23 cellular contexts compared by ENCODE assay signal in genomic region chr14:35236806-35237205, GRCh38. TPM values are rescaled to one million over a fixed set of nuclear protein-coding genes. Genes with fewer than 3 reads are reported as not detected.
DNase-seq lines count a peak whose midpoint lies in the region; ATAC-seq, FAIRE-seq and TF ChIP-seq lines count a peak whose summit lies in the region.
"Had no signal": no experiment of that assay in that cellular context is flagged by ENCODE, and none has a peak within 500 bp of the region (broad histone marks: within the 10 kb centered on the region; RNA-seq: fewer than 3 reads in every experiment).

No MANE protein-coding gene starts in this region.

- H2AFZ ChIP-seq in H1 (ENCODE audit: low read length) = no peak overlapping the region
- H2AFZ ChIP-seq in GM23248 = no peak overlapping the region

- TF ChIP-seq RAD21 in H1 (IDR thresholded peaks at IDR 0.05 in 1 of 2, conservative IDR thresholded peaks at IDR 0.05 in 1 of 2; ENCODE audit: low read depth in 2 of 2, low read length in 2 of 2) = no peak

- H2AK5ac ChIP-seq in H1 (ENCODE audit: low read depth, low read length) = no peak overlapping the region

- FAIRE-seq in GM12891 (lab: Jason Lieb, UNC) (peak; percentile 13), H1 (lab: Jason Lieb, UNC) (no peak)

- H3K36me3 ChIP-seq in H1 (ENCODE audit: control insufficient read depth in 2 of 4, insufficient read depth in 4 of 4, low read length in 3 of 4) = no peaks in the 10 kb centered on the region
- no peaks in the 10 kb centered on the region for H3K36me3 ChIP-seq in GM23248 (ENCODE audit: low read depth)
- H3K36me3 ChIP-seq: SJSA1 had no signal

- no peak for TF ChIP-seq EP300 in H1 (IDR thresholded peaks at IDR 0.05; ENCODE audit: borderline replicate concordance in 1 of 2, low read depth in 2 of 2, low read length in 2 of 2)

- no peaks in the 10 kb centered on the region for H3K79me1 ChIP-seq in H1 (ENCODE audit: low read depth, low read length)

- H2BK12ac ChIP-seq in H1 (ENCODE audit: low read depth, low read length) = no peak overlapping the region

- no peak for TF ChIP-seq POLR2A in GM12891 (IDR thresholded peaks at IDR 0.05; ENCODE audit: low read depth, low read length)
- TF ChIP-seq POLR2A in H1 (IDR thresholded peaks at IDR 0.05; ENCODE audit: control extremely low read depth in 1 of 2, low read depth in 2 of 2, low read length in 2 of 2) = no peak

- WGBS in H1 (ENCODE audit: extremely low coverage in 1 of 2, insufficient coverage in 1 of 2, insufficient read length in 1 of 2, insufficient replicate concordance in 2 of 2, low coverage in 1 of 2, low lambda C conversion rate in 2 of 2, missing lambda C conversion rate in 1 of 2), 2 experiments = 93% methylated on average over 2 of the region's 2 CpGs; no CpG with 5 or more reads in 1 of the 2 experiments
- 67 to 90% methylated on average over 2 of the region's 2 CpGs for WGBS in GM23248 (ENCODE audit: low coverage in 1 of 2, low lambda C conversion rate in 2 of 2, missing lambda C conversion rate in 2 of 2), 2 experiments

- H3K23me2 ChIP-seq in H1 (ENCODE audit: low read depth, low read length) = no peaks in the 10 kb centered on the region; the same call in 1 of the 2 replicates

- H3K4me3 ChIP-seq in H1 (ENCODE audit: extremely low read depth in 1 of 4, insufficient read depth in 2 of 4, low read depth in 3 of 4, low read length in 4 of 4) (no peak overlapping the region), GM23248 (no peak overlapping the region)
- H3K4me3 ChIP-seq: SJSA1 had no signal

- no peak overlapping the region for H3K14ac ChIP-seq in H1 (ENCODE audit: insufficient read length)

- no peak for DNase-seq in activated CD4-positive, alpha-beta T cell treated with anti-CD3 and anti-CD28 coated beads, Interleukin-2, amount 10 ng/mL, durations not matched to agents 24 days and 14 days
- no peak for DNase-seq in activated CD4-positive, alpha-beta T cell treated with anti-CD3 and anti-CD28 coated beads, Interleukin-2, amount 10 ng/mL, durations not matched to agents 7 days and 5 days
- DNase-seq in GM12891 (ENCODE audit: insufficient read length, low spot score) = no peak
- DNase-seq in WTC11 (ENCODE audit: low spot score) = no peak
- no peak for DNase-seq in H1 (ENCODE audit: low read depth in 1 of 2, low spot score in 2 of 2)
- DNase-seq in activated CD4-positive, alpha-beta T cell treated with anti-CD3 and anti-CD28 coated beads for 4 hours = no peak
- DNase-seq in NCI-H345 treated with DMSO at 0.1 percent for 48 hours (lab: John Stamatoyannopoulos, UW; ENCODE audit: unreplicated experiment) = no peak
- no peak for DNase-seq in GM23248
- DNase-seq: Calu3, DMS79 treated with DMSO at 0.1 percent for 48 hours, HCEC 1CT, NCI-H1092, NCI-H1417 treated with DMSO at 0.1 percent for 48 hours, NCI-H1694 treated with DMSO at 0.1 percent for 48 hours, NCI-H2081, NCI-H2227 treated with DMSO at 0.1 percent for 48 hours, NCI-H510A, NCI-H69, Right ventricle myocardium superior, RPMI8226 had no signal

- no peak overlapping the region for H2BK15ac ChIP-seq in H1 (ENCODE audit: low read length)

- peak overlapping the region; percentile 34 for H3K27ac Mint-ChIP-seq in activated CD4-positive, alpha-beta T cell treated with anti-CD3 and anti-CD28 coated beads, Interleukin-2, amount 10 ng/mL, durations not matched to agents 24 days and 14 days
- H3K27ac Mint-ChIP-seq in activated CD4-positive, alpha-beta T cell treated with anti-CD3 and anti-CD28 coated beads, Interleukin-2, amount 10 ng/mL, durations not matched to agents 7 days and 5 days = no peak overlapping the region
- H3K27ac Mint-ChIP-seq in WTC11 = 0 out of 2 replicates have a peak overlapping the region, but pooled peaks have one; percentile 14
- H3K27ac Mint-ChIP-seq: IgD-negative memory B cell had no signal

- H3K27me3 ChIP-seq in H1 (replicated peaks in 1 of 4; ENCODE audit: control insufficient read depth in 3 of 4, extremely low read depth in 1 of 4, insufficient read depth in 3 of 4, low read length in 3 of 4) = no peaks in the 10 kb centered on the region
- H3K27me3 ChIP-seq in GM23248 (replicated peaks; ENCODE audit: insufficient read depth) = no peaks in the 10 kb centered on the region
- H3K27me3 ChIP-seq: SJSA1 had no signal

- H3K36me3 Mint-ChIP-seq in activated CD4-positive, alpha-beta T cell treated with anti-CD3 and anti-CD28 coated beads, Interleukin-2, amount 10 ng/mL, durations not matched to agents 24 days and 14 days (ENCODE audit: low read depth) = peaks cover 18% of the 10 kb centered on the region
- peaks cover 12% of the 10 kb centered on the region for H3K36me3 Mint-ChIP-seq in activated CD4-positive, alpha-beta T cell treated with anti-CD3 and anti-CD28 coated beads, Interleukin-2, amount 10 ng/mL, durations not matched to agents 7 days and 5 days (ENCODE audit: low read depth)
- no peaks in the 10 kb centered on the region for H3K36me3 Mint-ChIP-seq in WTC11

- no peaks in the 10 kb centered on the region for H3K79me2 ChIP-seq in H1 (ENCODE audit: control insufficient read depth in 1 of 2, insufficient read depth in 2 of 2, low read length in 2 of 2)
- H3K79me2 ChIP-seq in GM23248 (ENCODE audit: insufficient read depth) = no peaks in the 10 kb centered on the region

- CTCF ChIA-PET in activated CD4-positive, alpha-beta T cell treated with anti-CD3 and anti-CD28 coated beads, Interleukin-2, amount 10 ng/mL, durations not matched to agents 7 days and 5 days (lab: Charles Lee) = interaction anchor here (1.3 kb wide), 1 partner anchor 177 kb away, joined by 3 read pairs; no protein-coding TSS in a partner anchor
- CTCF ChIA-PET in WTC11 (lab: Charles Lee) = interaction anchor here (0.6 kb wide), 2 partner anchors 124 to 203 kb away, joined by 3 to 4 read pairs; no protein-coding TSS in a partner anchor
- CTCF ChIA-PET in H1 (lab: Charles Lee; ENCODE audit: partially characterized antibody) = interaction anchor here (0.6 kb wide), 1 partner anchor 204 kb away, joined by 3 read pairs; no protein-coding TSS in a partner anchor

- H3K4me2 ChIP-seq in H1 (ENCODE audit: insufficient read depth in 1 of 2, low read depth in 2 of 2, low read length in 2 of 2) (no peak overlapping the region), GM23248 (ENCODE audit: unreplicated experiment) (no peak overlapping the region)

- no peak overlapping the region for H3K9ac ChIP-seq in H1 (replicated peaks in 1 of 4; ENCODE audit: extremely low read depth in 1 of 4, low read depth in 3 of 4, low read length in 3 of 4)
- no peak overlapping the region for H3K9ac ChIP-seq in GM23248

- peak overlapping the region; percentile 32; the same call in 1 of the 2 replicates for H2BK5ac ChIP-seq in H1 (ENCODE audit: low read depth, low read length)

- ATAC-seq in WTC11 = no peak

- H3K4me1 ChIP-seq in H1 (replicated peaks in 1 of 4; ENCODE audit: control insufficient read depth in 3 of 4, insufficient read depth in 4 of 4, low read length in 3 of 4) (no peaks in the 10 kb centered on the region), GM23248 (ENCODE audit: insufficient read depth) (0 out of 2 replicates have a peak, but pooled peaks cover 4% of the 10 kb centered on the region)
- H3K4me1 ChIP-seq: SJSA1 had no signal

- H3K4ac ChIP-seq in H1 (replicated peaks; ENCODE audit: insufficient read length, low read depth, low read length) = no peak overlapping the region

- H3K4me1 Mint-ChIP-seq in activated CD4-positive, alpha-beta T cell treated with anti-CD3 and anti-CD28 coated beads, Interleukin-2, amount 10 ng/mL, durations not matched to agents 24 days and 14 days = peaks cover 8% of the 10 kb centered on the region
- H3K4me1 Mint-ChIP-seq in activated CD4-positive, alpha-beta T cell treated with anti-CD3 and anti-CD28 coated beads, Interleukin-2, amount 10 ng/mL, durations not matched to agents 7 days and 5 days = peaks cover 6% of the 10 kb centered on the region
- H3K4me1 Mint-ChIP-seq in WTC11 = no peaks in the 10 kb centered on the region
- H3K4me1 Mint-ChIP-seq: IgD-negative memory B cell had no signal

- intact Hi-C loops in activated CD4-positive, alpha-beta T cell treated with anti-CD3 and anti-CD28 coated beads, Interleukin-2, amount 10 ng/mL, durations not matched to agents 24 days and 14 days (cut with micrococcal nuclease) = no loop called here

- H3K18ac ChIP-seq in H1 (ENCODE audit: extremely low read depth, low read length) = no peak overlapping the region

- no peaks in the 10 kb centered on the region for H4K20me1 ChIP-seq in H1 (replicated peaks in 1 of 2; ENCODE audit: control insufficient read depth in 1 of 2, insufficient read depth in 2 of 2, low read length in 2 of 2)
- H4K20me1 ChIP-seq in GM23248 (ENCODE audit: insufficient read depth) = no peaks in the 10 kb centered on the region

- H3K9me3 ChIP-seq in H1 (ENCODE audit: insufficient read depth in 2 of 2, low read depth in 1 of 2, low read length in 1 of 2) = no peaks in the 10 kb centered on the region
- H3K9me3 ChIP-seq in GM23248 (ENCODE audit: low read depth) = no peaks in the 10 kb centered on the region
- H3K9me3 ChIP-seq: SJSA1 had no signal

- H4K5ac ChIP-seq in H1 (ENCODE audit: insufficient read length, low read depth, low read length) = no peak overlapping the region

- H3K27ac ChIP-seq in H1 (ENCODE audit: low read depth, low read length) = no peak overlapping the region
- no peak overlapping the region for H3K27ac ChIP-seq in GM23248
- H3K27ac ChIP-seq: 22Rv1, SJSA1 had no signal

- no peaks in the 10 kb centered on the region for H3K9me3 Mint-ChIP-seq in activated CD4-positive, alpha-beta T cell treated with anti-CD3 and anti-CD28 coated beads, Interleukin-2, amount 10 ng/mL, durations not matched to agents 24 days and 14 days
- no peaks in the 10 kb centered on the region for H3K9me3 Mint-ChIP-seq in activated CD4-positive, alpha-beta T cell treated with anti-CD3 and anti-CD28 coated beads, Interleukin-2, amount 10 ng/mL, durations not matched to agents 7 days and 5 days
- H3K9me3 Mint-ChIP-seq in WTC11 = no peaks in the 10 kb centered on the region
- H3K9me3 Mint-ChIP-seq: IgD-negative memory B cell had no signal

- no peak overlapping the region for H3K23ac ChIP-seq in H1 (ENCODE audit: insufficient read length)

- H2BK20ac ChIP-seq in H1 (ENCODE audit: low read length) = no peak overlapping the region

- in situ Hi-C loops in GM23248 (cut with MboI) = no loop called here

- POLR2A ChIA-PET in activated CD4-positive, alpha-beta T cell treated with anti-CD3 and anti-CD28 coated beads, Interleukin-2, amount 10 ng/mL, durations not matched to agents 7 days and 5 days (lab: Charles Lee) = no interaction called here
- POLR2A ChIA-PET in WTC11 (lab: Charles Lee) = no interaction called here
- POLR2A ChIA-PET in H1 (lab: Charles Lee; ENCODE audit: partially characterized antibody) = no interaction called here

- no peak overlapping the region for H3K56ac ChIP-seq in H1 (replicated peaks; ENCODE audit: insufficient read length, low read depth, low read length)

- no peak overlapping the region for H4K91ac ChIP-seq in H1 (replicated peaks; ENCODE audit: insufficient read length, low read length)

- H3K9me2 ChIP-seq in GM23248 (ENCODE audit: insufficient read depth) = no peaks in the 10 kb centered on the region

- no peak overlapping the region for H2BK120ac ChIP-seq in H1 (replicated peaks; ENCODE audit: low read depth, low read length)

- TF ChIP-seq CTCF in WTC11 (IDR thresholded peaks at IDR 0.05) (no peak), H1 (IDR thresholded peaks at IDR 0.05; ENCODE audit: control extremely low read depth in 1 of 3, insufficient read depth in 1 of 3, low read depth in 1 of 3, low read length in 3 of 3) (no peak)

- H3K4me3 Mint-ChIP-seq in activated CD4-positive, alpha-beta T cell treated with anti-CD3 and anti-CD28 coated beads, Interleukin-2, amount 10 ng/mL, durations not matched to agents 24 days and 14 days = no peak overlapping the region
- H3K4me3 Mint-ChIP-seq in activated CD4-positive, alpha-beta T cell treated with anti-CD3 and anti-CD28 coated beads, Interleukin-2, amount 10 ng/mL, durations not matched to agents 7 days and 5 days = no peak overlapping the region
- H3K4me3 Mint-ChIP-seq in WTC11 = no peak overlapping the region
- H3K4me3 Mint-ChIP-seq: IgD-negative memory B cell had no signal

- H4K8ac ChIP-seq in H1 (ENCODE audit: extremely low read depth, insufficient read depth, low read length) = no peak overlapping the region

- no peaks in the 10 kb centered on the region for H3K27me3 Mint-ChIP-seq in activated CD4-positive, alpha-beta T cell treated with anti-CD3 and anti-CD28 coated beads, Interleukin-2, amount 10 ng/mL, durations not matched to agents 24 days and 14 days
- no peaks in the 10 kb centered on the region for H3K27me3 Mint-ChIP-seq in activated CD4-positive, alpha-beta T cell treated with anti-CD3 and anti-CD28 coated beads, Interleukin-2, amount 10 ng/mL, durations not matched to agents 7 days and 5 days
- H3K27me3 Mint-ChIP-seq in WTC11 (ENCODE audit: low read depth) = no peaks in the 10 kb centered on the region
- H3K27me3 Mint-ChIP-seq: IgD-negative memory B cell had no signal

- H3F3A ChIP-seq in GM23248 (ENCODE audit: insufficient read depth) = no peaks in the 10 kb centered on the region

RNA-seq across cellular contexts. Expression of gene PSMA6, which starts 55.4 kb away (rescaled TPM):
- 501 and 522 TPM in 2 replicates for total RNA-seq in activated CD4-positive, alpha-beta T cell treated with anti-CD3 and anti-CD28 coated beads, Interleukin-2, amount 10 ng/mL, durations not matched to agents 24 days and 14 days
- total RNA-seq in activated CD4-positive, alpha-beta T cell treated with anti-CD3 and anti-CD28 coated beads, Interleukin-2, amount 10 ng/mL, durations not matched to agents 7 days and 5 days = 100 to 1,000 TPM; 231 to 248 TPM
- polyA plus RNA-seq in GM12891 (2012; ENCODE audit: low read depth, missing spikeins) = 354 TPM
- 197 to 215 TPM (median 210 TPM) in 3 replicates for total RNA-seq in WTC11 (2021)
- total RNA-seq in H1 (2021; fragmentation: NEBNext Ultra II Directional; extraction: Animal tissue kit (Norgen Biotek cat#: 25700)) = 213 and 238 TPM in 2 replicates
- polyA plus RNA-seq in H1 (2011; rRNA removed) = 92.9 and 180 TPM in 2 replicates
- polyA plus RNA-seq in H1 (2011; cell fraction: cytosol; rRNA removed) = 183 TPM
- polyA plus RNA-seq in H1 (2011; cell fraction: nucleus; rRNA removed) = 59.5 TPM
- 210 to 233 TPM (median 218 TPM) in 4 replicates for polyA plus RNA-seq in H1 (2012, experiment 1 of 2)
- polyA plus RNA-seq in H1 (2012, experiment 2 of 2) = 151 TPM
- polyA plus RNA-seq in H1 (2013, experiment 1 of 2) = 292 TPM
- 312 TPM for polyA plus RNA-seq in H1 (2013, experiment 2 of 2)
- polyA minus RNA-seq in H1 (2011; rRNA and poly(A)+ RNA removed) = 79.4 and 149 TPM in 2 replicates
- 56.1 TPM for polyA minus RNA-seq in H1 (2011; cell fraction: cytosol; rRNA and poly(A)+ RNA removed)
- 61.1 TPM for polyA minus RNA-seq in H1 (2011; cell fraction: nucleus; rRNA and poly(A)+ RNA removed)
- 171 and 198 TPM in 2 replicates for total RNA-seq in GM23248 (2014; rRNA removed; shearing (Covaris generic))
- polyA plus RNA-seq in GM23248 (2016; fragmentation: Nextera tagmentation; extraction: Ambion mirVana) = 225 and 227 TPM in 2 replicates
